In genomic region chrX:149830192-149830873, GRCh38 we compare ENCODE assay signal across 8 cellular contexts. TPM values are rescaled to one million over a fixed set of nuclear protein-coding genes. Genes with fewer than 3 reads are reported as not detected.
DNase-seq lines count a peak whose midpoint lies in the region; ATAC-seq lines count a peak whose summit lies in the region.

No MANE protein-coding gene starts in this region.

- peaks cover 19% of the 10 kb centered on the region for H3K4me1 Mint-ChIP-seq in T-helper 17 cell

- H3K36me3 Mint-ChIP-seq in T-helper 17 cell (ENCODE audit: low read depth) = no peaks in the 10 kb centered on the region

- H3K27ac ChIP-seq in epithelial cell of prostate = peak overlapping the region; percentile 92

- DNase-seq in EH (ENCODE audit: low read depth) = peak; percentile 22
- peak in 1 of 3 donors; percentile 7 for DNase-seq in T-helper 17 cell
- no peak for DNase-seq in epithelial cell of prostate (ENCODE audit: low read depth, low spot score)
- peak; percentile 1 for DNase-seq in pons (ENCODE audit: low spot score)
- no peak for DNase-seq in SIG-M5 (lab: John Stamatoyannopoulos, UW)

- ATAC-seq in GM21825 (IDR thresholded peaks at IDR 0.05; ENCODE audit: unreplicated experiment) (peak; percentile 65), T-helper 17 cell (peak; percentile 72), GM18520 (IDR thresholded peaks at IDR 0.05; ENCODE audit: unreplicated experiment) (no peak), HG03520 (IDR thresholded peaks at IDR 0.05; ENCODE audit: unreplicated experiment) (no peak)

- H3K9me3 ChIP-seq in T-helper 17 cell (ENCODE audit: control insufficient read depth, low read length, poor library complexity, severe bottlenecking) = no peaks in the 10 kb centered on the region

- H3K27me3 Mint-ChIP-seq in T-helper 17 cell = no peaks in the 10 kb centered on the region

- peak overlapping the region; percentile 98 for H3K27ac Mint-ChIP-seq in T-helper 17 cell

- H3K4me3 Mint-ChIP-seq in T-helper 17 cell = peak overlapping the region; percentile 88

RNA-seq across cellular contexts. Expression of gene MAGEA9, which starts 48.6 kb away (rescaled TPM):
- not detected for total RNA-seq in T-helper 17 cell

RNA-seq across cellular contexts. Expression of gene MAGEA8, which starts 50.6 kb away (rescaled TPM):
- total RNA-seq in T-helper 17 cell = not detected

RNA-seq across cellular contexts. Expression of gene HSFX1, which starts 56.5 kb away (rescaled TPM):
- under 1 TPM; 0.22 to 0.76 TPM for total RNA-seq in T-helper 17 cell

Comparison
In these comparisons a context has a peak if more than half of its experiments do, and no peak if none do; other contexts are left out.
1. DNase-seq: peak in EH (single experiment) and pons (single experiment); none in epithelial cell of prostate (single experiment) and SIG-M5 (single experiment).
2. ATAC-seq: peak in GM21825 (single experiment) and T-helper 17 cell (single experiment); none in GM18520 (single experiment) and HG03520 (single experiment).